8 cellular contexts compared by ENCODE assay signal in genomic region chr11:66728760-66729385, GRCh38. TPM values are rescaled to one million over a fixed set of nuclear protein-coding genes. Genes with fewer than 3 reads are reported as not detected.
DNase-seq lines count a peak whose midpoint lies in the region; ATAC-seq and TF ChIP-seq lines count a peak whose summit lies in the region.

Gene SPTBN2 (minus strand): TSS chr11:66729216. CDS start chr11:66721240, 7,976 bp downstream.

- H3K4me2 ChIP-seq in SK-N-SH: peak within 1 kb of the TSS; percentile 63; the same call in 1 of the 2 replicates

- TF ChIP-seq POLR2A in Peyer's patch (IDR thresholded peaks at IDR 0.05): no peak

- H3K36me3 Mint-ChIP-seq in natural killer cell treated with Interleukin-12 subunit alpha and Interleukin-12 subunit beta and Interleukin-15 and Interleukin-18, amount 100 ng/mL, for 72 hours: peaks cover 6% of the 10 kb centered on the region

- H3K4me3 ChIP-seq in SK-N-SH (ENCODE audit: low read depth in 2 of 2, low read length in 1 of 2) (peak within 1 kb of the TSS; percentile 39 to 55; a peak in 2 of 4 replicates), Peyer's patch (peak within 1 kb of the TSS; percentile 23 to 64 (median 49)), epithelial cell of esophagus (ENCODE audit: low read length) (peak within 1 kb of the TSS; percentile 55)
- H3K4me3 ChIP-seq in effector memory CD4-positive, alpha-beta T cell (ENCODE audit: insufficient read depth, low read depth, low read length, poor library complexity, severe bottlenecking): no peak within 1 kb of the TSS

- H2AFZ ChIP-seq in SK-N-SH (ENCODE audit: low read depth): peak within 1 kb of the TSS; percentile 72; the same call in 1 of the 2 replicates

- POLR2A ChIA-PET in SK-N-SH (lab: Yijun Ruan, JAX): interaction anchor here (0.6 to 1.4 kb wide), 2 partner anchors 14 to 659 kb away, joined by 3 to 4 read pairs; no protein-coding TSS in a partner anchor

- H4K20me1 ChIP-seq in SK-N-SH (ENCODE audit: insufficient read depth): no peaks in the 10 kb centered on the region

- no peaks in the 10 kb centered on the region for H3F3A ChIP-seq in SK-N-SH (replicated peaks; ENCODE audit: insufficient read depth)

- H3K79me2 ChIP-seq in SK-N-SH (ENCODE audit: insufficient read depth): no peaks in the 10 kb centered on the region

- peaks cover 43 to 60% of the 10 kb centered on the region in 2 donors for H3K27me3 Mint-ChIP-seq in natural killer cell treated with Interleukin-12 subunit alpha and Interleukin-12 subunit beta and Interleukin-15 and Interleukin-18, amount 100 ng/mL, for 72 hours

- H3K36me3 ChIP-seq in SK-N-SH (replicated peaks in 1 of 2; ENCODE audit: control insufficient read depth in 1 of 2, insufficient read depth in 2 of 2, low read length in 1 of 2): no peaks in the 10 kb centered on the region
- H3K36me3 ChIP-seq in Peyer's patch: no peaks in the 10 kb centered on the region
- no peaks in the 10 kb centered on the region for H3K36me3 ChIP-seq in effector memory CD4-positive, alpha-beta T cell (ENCODE audit: control insufficient read depth, insufficient read depth, low read length)

- TF ChIP-seq CTCF in SK-N-SH (IDR thresholded peaks at IDR 0.05): no peak
- TF ChIP-seq CTCF in Peyer's patch (IDR thresholded peaks at IDR 0.05): no peak
- no peak for TF ChIP-seq CTCF in epithelial cell of esophagus (IDR thresholded peaks at IDR 0.05; ENCODE audit: insufficient read depth, low read depth, low read length, missing control alignments)

- peaks cover 0 to 25% of the 10 kb centered on the region in 2 experiments; a peak in 1 of 4 replicates for H3K4me1 ChIP-seq in SK-N-SH (ENCODE audit: control insufficient read depth in 1 of 2, insufficient read depth in 2 of 2, low read depth in 1 of 2, low read length in 1 of 2)
- peaks cover 0 to 15% (median 5%) of the 10 kb centered on the region in 4 donors for H3K4me1 ChIP-seq in Peyer's patch
- H3K4me1 ChIP-seq in effector memory CD4-positive, alpha-beta T cell (ENCODE audit: control insufficient read depth, insufficient read depth, low read length, poor library complexity, severe bottlenecking): peaks cover 8% of the 10 kb centered on the region

- H3K4me3 Mint-ChIP-seq in natural killer cell treated with Interleukin-12 subunit alpha and Interleukin-12 subunit beta and Interleukin-15 and Interleukin-18, amount 100 ng/mL, for 72 hours: peak within 1 kb of the TSS; percentile 88

- TF ChIP-seq EP300 in SK-N-SH (IDR thresholded peaks at IDR 0.05; ENCODE audit: borderline replicate concordance in 1 of 2, low read depth in 1 of 2, low read length in 1 of 2): no peak

- H3K9ac ChIP-seq in SK-N-SH: no peak within 1 kb of the TSS

- no peaks in the 10 kb centered on the region for H3K9me2 ChIP-seq in SK-N-SH

- H3K4me1 Mint-ChIP-seq in natural killer cell treated with Interleukin-12 subunit alpha and Interleukin-12 subunit beta and Interleukin-15 and Interleukin-18, amount 100 ng/mL, for 72 hours (ENCODE audit: low read depth in 2 of 2): peaks cover 15 to 17% of the 10 kb centered on the region in 2 donors

- no peak for TF ChIP-seq RAD21 in SK-N-SH (IDR thresholded peaks at IDR 0.05; ENCODE audit: low read length)

- H3K27me3 ChIP-seq in SK-N-SH (ENCODE audit: insufficient read depth): no peaks in the 10 kb centered on the region
- H3K27me3 ChIP-seq in Peyer's patch: peaks cover 0 to 6% of the 10 kb centered on the region in 2 donors
- H3K27me3 ChIP-seq in effector memory CD4-positive, alpha-beta T cell (replicated peaks; ENCODE audit: control insufficient read depth, insufficient read depth, low read length, poor library complexity, severe bottlenecking): peaks cover 28% of the 10 kb centered on the region

- ATAC-seq in SK-N-SH treated with all-trans-retinoic acid at 6 μM for 48 hours: no peak
- no peak for ATAC-seq in natural killer cell treated with Interleukin-12 subunit alpha and Interleukin-12 subunit beta and Interleukin-15 and Interleukin-18, amount 100 ng/mL, for 72 hours

- H3K9me3 ChIP-seq in SK-N-SH (no peaks in the 10 kb centered on the region), Peyer's patch (no peaks in the 10 kb centered on the region)
- no peaks in the 10 kb centered on the region for H3K9me3 ChIP-seq in effector memory CD4-positive, alpha-beta T cell (ENCODE audit: control insufficient read depth, low read length)

- 89% methylated on average over 23 of the region's 23 CpGs for WGBS in SK-N-SH (ENCODE audit: low lambda C conversion rate)

- CTCF ChIA-PET in SK-N-SH (lab: Yijun Ruan, JAX): interaction anchor here (0.5 to 1.4 kb wide), 4 partner anchors 8 to 619 kb away, joined by 3 to 5 read pairs (median 4); no protein-coding TSS in a partner anchor

- DNase-seq in SK-N-SH: no peak
- DNase-seq in Peyer's patch: no peak
- no peak for DNase-seq in epithelial cell of esophagus (ENCODE audit: low read depth)
- DNase-seq in natural killer cell treated with Interleukin-12 subunit alpha and Interleukin-12 subunit beta and Interleukin-15 and Interleukin-18, amount 100 ng/mL, for 72 hours (ENCODE audit: low spot score): no peak
- DNase-seq in effector memory CD4-positive, alpha-beta T cell: no peak
- no peak for DNase-seq in SKM-1 (lab: John Stamatoyannopoulos, UW; ENCODE audit: unreplicated experiment)
- DNase-seq in globus pallidus (ENCODE audit: low spot score): no peak

- H3K27ac ChIP-seq in SK-N-SH (ENCODE audit: low read depth in 2 of 2, low read length in 1 of 2) (peak within 1 kb of the TSS in 1 of 2 experiments; percentile 58; a peak in 1 of 4 replicates), Peyer's patch (no peak within 1 kb of the TSS)
- H3K27ac ChIP-seq in effector memory CD4-positive, alpha-beta T cell (ENCODE audit: insufficient read depth, low read length, poor library complexity, severe bottlenecking): no peak within 1 kb of the TSS

- no peaks in the 10 kb centered on the region for H3K9me3 Mint-ChIP-seq in natural killer cell treated with Interleukin-12 subunit alpha and Interleukin-12 subunit beta and Interleukin-15 and Interleukin-18, amount 100 ng/mL, for 72 hours

- no peak within 1 kb of the TSS for H3K27ac Mint-ChIP-seq in natural killer cell treated with Interleukin-12 subunit alpha and Interleukin-12 subunit beta and Interleukin-15 and Interleukin-18, amount 100 ng/mL, for 72 hours

TF ChIP-seq in SK-N-SH, 30 proteins besides CTCF, POLR2A, EP300 and RAD21:
- TF ChIP-seq FOXM1 (IDR thresholded peaks at IDR 0.05; ENCODE audit: low read depth): no peak
- TF ChIP-seq GATA2 (CRISPR knock-in tag; IDR thresholded peaks at IDR 0.05): no peak
- TF ChIP-seq SMC3 (IDR thresholded peaks at IDR 0.05; ENCODE audit: low read depth, low read length): no peak
- TF ChIP-seq EZH2phosphoT487 (IDR thresholded peaks at IDR 0.05; ENCODE audit: borderline replicate concordance, low read depth): no peak
- TF ChIP-seq FOSL2 (IDR thresholded peaks at IDR 0.05; ENCODE audit: borderline replicate concordance, low read depth): no peak
- no peak for TF ChIP-seq PBX3 (IDR thresholded peaks at IDR 0.05)
TF ChIP-seq in SK-N-SH: peak in this region for 0.

TF ChIP-seq in SK-N-SH treated with all-trans-retinoic acid at 6 μM for 48 hours, 23 proteins besides CTCF, POLR2A, EP300 and RAD21:
- TF ChIP-seq, protein P1, sequence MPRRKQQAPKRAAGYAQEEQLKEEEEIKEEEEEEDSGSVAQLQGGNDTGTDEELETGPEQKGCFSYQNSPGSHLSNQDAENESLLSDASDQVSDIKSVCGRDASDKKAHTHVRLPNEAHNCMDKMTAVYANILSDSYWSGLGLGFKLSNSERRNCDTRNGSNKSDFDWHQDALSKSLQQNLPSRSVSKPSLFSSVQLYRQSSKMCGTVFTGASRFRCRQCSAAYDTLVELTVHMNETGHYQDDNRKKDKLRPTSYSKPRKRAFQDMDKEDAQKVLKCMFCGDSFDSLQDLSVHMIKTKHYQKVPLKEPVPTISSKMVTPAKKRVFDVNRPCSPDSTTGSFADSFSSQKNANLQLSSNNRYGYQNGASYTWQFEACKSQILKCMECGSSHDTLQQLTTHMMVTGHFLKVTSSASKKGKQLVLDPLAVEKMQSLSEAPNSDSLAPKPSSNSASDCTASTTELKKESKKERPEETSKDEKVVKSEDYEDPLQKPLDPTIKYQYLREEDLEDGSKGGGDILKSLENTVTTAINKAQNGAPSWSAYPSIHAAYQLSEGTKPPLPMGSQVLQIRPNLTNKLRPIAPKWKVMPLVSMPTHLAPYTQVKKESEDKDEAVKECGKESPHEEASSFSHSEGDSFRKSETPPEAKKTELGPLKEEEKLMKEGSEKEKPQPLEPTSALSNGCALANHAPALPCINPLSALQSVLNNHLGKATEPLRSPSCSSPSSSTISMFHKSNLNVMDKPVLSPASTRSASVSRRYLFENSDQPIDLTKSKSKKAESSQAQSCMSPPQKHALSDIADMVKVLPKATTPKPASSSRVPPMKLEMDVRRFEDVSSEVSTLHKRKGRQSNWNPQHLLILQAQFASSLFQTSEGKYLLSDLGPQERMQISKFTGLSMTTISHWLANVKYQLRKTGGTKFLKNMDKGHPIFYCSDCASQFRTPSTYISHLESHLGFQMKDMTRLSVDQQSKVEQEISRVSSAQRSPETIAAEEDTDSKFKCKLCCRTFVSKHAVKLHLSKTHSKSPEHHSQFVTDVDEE (CRISPR knock-in tag; IDR thresholded peaks at IDR 0.05): no peak
- TF ChIP-seq PPARA (CRISPR knock-in tag; IDR thresholded peaks at IDR 0.05; ENCODE audit: borderline replicate concordance) (no peak), RARB (CRISPR knock-in tag; IDR thresholded peaks at IDR 0.05) (no peak), BACH2 (CRISPR knock-in tag; IDR thresholded peaks at IDR 0.05; ENCODE audit: borderline replicate concordance) (no peak), ZNF565 (CRISPR knock-in tag; conservative IDR thresholded peaks at IDR 0.05; ENCODE audit: low read depth) (no peak), ZFP30 (CRISPR knock-in tag; IDR thresholded peaks at IDR 0.05) (no peak), ZFP3 (CRISPR knock-in tag; IDR thresholded peaks at IDR 0.05) (no peak), TOX (CRISPR knock-in tag; IDR thresholded peaks at IDR 0.05; ENCODE audit: borderline replicate concordance) (no peak), TCF4 (CRISPR knock-in tag; IDR thresholded peaks at IDR 0.05; ENCODE audit: borderline replicate concordance) (no peak)

RNA-seq across cellular contexts. Expression of gene SPTBN2, which starts in this region (rescaled TPM):
- 16.2 and 19.7 TPM in 2 replicates for polyA plus RNA-seq in SK-N-SH (2012; rRNA removed)
- polyA plus RNA-seq in SK-N-SH (2012; cell fraction: cytosol; rRNA removed): 8.6 and 11.2 TPM in 2 replicates
- polyA plus RNA-seq in SK-N-SH (2012; cell fraction: nucleus; rRNA removed): 76.3 and 105 TPM in 2 replicates
- total RNA-seq in Peyer's patch: 10 to 100 TPM in 2 of 4 donors, 1 to 10 TPM in 2; 1.7 to 23.1 (median 6.0) TPM
- total RNA-seq in natural killer cell treated with Interleukin-12 subunit alpha and Interleukin-12 subunit beta and Interleukin-15 and Interleukin-18, amount 100 ng/mL, for 72 hours: under 1 TPM in 1 of 2 donors, not detected in 1; 0.93 TPM
